9 cellular contexts compared by ENCODE assay signal in the genomic region with DNA sequence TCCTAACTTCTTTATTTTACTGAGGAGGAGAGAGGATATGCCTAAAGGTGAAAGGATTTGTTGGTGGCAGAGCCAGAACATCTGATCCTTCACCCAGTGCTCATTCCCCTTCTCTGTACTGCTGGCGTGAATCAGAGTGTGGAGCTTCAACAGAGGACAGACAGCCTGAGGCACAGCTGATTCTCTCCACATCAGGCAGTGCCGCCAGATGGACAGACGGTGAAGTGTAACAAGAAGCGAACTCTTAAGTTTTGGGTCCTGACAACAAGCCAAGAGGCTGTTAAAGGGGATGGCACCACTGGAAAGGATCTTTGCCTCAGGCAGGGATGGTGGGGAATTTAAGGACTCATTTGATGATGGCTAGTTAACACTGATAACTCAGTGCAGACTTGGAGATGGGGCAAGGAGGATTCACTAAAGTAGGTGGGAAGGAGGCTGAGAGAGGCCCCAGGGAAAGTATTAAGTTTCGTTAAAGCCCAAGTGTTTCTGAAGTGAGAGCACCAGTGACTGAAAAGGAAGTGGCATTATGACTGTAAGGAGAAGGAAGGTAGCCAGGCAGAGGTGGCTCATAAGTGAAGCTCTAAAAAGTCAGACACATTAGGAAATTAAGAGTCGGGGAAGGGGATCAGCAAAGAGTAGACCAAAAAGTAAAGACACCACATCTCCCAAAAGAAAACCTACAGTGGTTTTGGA.
DNase-seq lines count a peak whose midpoint lies in the region; ATAC-seq and TF ChIP-seq lines count a peak whose summit lies in the region.
"Had no signal": no experiment of that assay in that cellular context is flagged by ENCODE, and none has a peak within 500 bp of the region (broad histone marks: within the 10 kb centered on the region; RNA-seq: fewer than 3 reads in every experiment).

No MANE protein-coding gene starts in this region.

- intact Hi-C loops in esophagus squamous epithelium (cut with DNase I), result no loop called here

- H3K27ac ChIP-seq in SK-N-SH (ENCODE audit: low read depth in 2 of 2, low read length in 1 of 2) (peak overlapping the region; percentile 71 to 100), esophagus squamous epithelium (no peak overlapping the region), suprapubic skin (no peak overlapping the region)
- H3K27ac ChIP-seq: adrenal gland had no signal

- POLR2A ChIA-PET in SK-N-SH (lab: Yijun Ruan, JAX), result interaction anchor here (0.5 to 18.7 kb wide), 18 partner anchors 8 to 130 kb away, joined by 3 to 880 read pairs (median 5); a partner anchor contains a TSS

- H3K9me3 ChIP-seq in SK-N-SH (no peaks in the 10 kb centered on the region), esophagus squamous epithelium (no peaks in the 10 kb centered on the region), suprapubic skin (no peaks in the 10 kb centered on the region)
- H3K9me3 ChIP-seq: adrenal gland had no signal

- TF ChIP-seq CTCF in SK-N-SH (IDR thresholded peaks at IDR 0.05) (peak; percentile 77), esophagus squamous epithelium (IDR thresholded peaks at IDR 0.05) (peak in 2 of 6 experiments; percentile 10 to 20), suprapubic skin (IDR thresholded peaks at IDR 0.05) (no peak)

- H3F3A ChIP-seq in SK-N-SH (replicated peaks; ENCODE audit: insufficient read depth), result peaks cover 37% of the 10 kb centered on the region

- peak; percentile 97 for TF ChIP-seq RAD21 in SK-N-SH (IDR thresholded peaks at IDR 0.05; ENCODE audit: low read length)

- H3K36me3 ChIP-seq in SK-N-SH (replicated peaks in 1 of 2; ENCODE audit: control insufficient read depth in 1 of 2, insufficient read depth in 2 of 2, low read length in 1 of 2), result peaks cover 0 to 3% of the 10 kb centered on the region in 2 experiments
- peaks cover 0 to 22% (median 0%) of the 10 kb centered on the region in 3 donors for H3K36me3 ChIP-seq in esophagus squamous epithelium
- peaks cover 8% of the 10 kb centered on the region for H3K36me3 ChIP-seq in suprapubic skin
- H3K36me3 ChIP-seq: adrenal gland had no signal

- H3K4me3 ChIP-seq in SK-N-SH (ENCODE audit: low read depth in 2 of 2, low read length in 1 of 2), result no peak overlapping the region
- H3K4me3 ChIP-seq in esophagus squamous epithelium, result no peak overlapping the region
- no peak overlapping the region for H3K4me3 ChIP-seq in suprapubic skin
- H3K4me3 ChIP-seq: adrenal gland had no signal

- TF ChIP-seq POLR2A in esophagus squamous epithelium (IDR thresholded peaks at IDR 0.05), result no peak
- no peak for TF ChIP-seq POLR2A in suprapubic skin (IDR thresholded peaks at IDR 0.05)

- H3K27me3 ChIP-seq in SK-N-SH (ENCODE audit: insufficient read depth) (no peaks in the 10 kb centered on the region), esophagus squamous epithelium (no peaks in the 10 kb centered on the region), suprapubic skin (no peaks in the 10 kb centered on the region)
- H3K27me3 ChIP-seq: adrenal gland had no signal

- H3K4me2 ChIP-seq in SK-N-SH, result peak overlapping the region; percentile 38; the same call in 1 of the 2 replicates

- CTCF ChIA-PET in SK-N-SH (lab: Yijun Ruan, JAX), result interaction anchor here (0.7 to 29.3 kb wide), 16 partner anchors 9 to 169 kb away, joined by 3 to 637 read pairs (median 6); a partner anchor contains a TSS

- peak in 1 of 2 experiments; percentile 86; a peak in 2 of 4 replicates for TF ChIP-seq EP300 in SK-N-SH (IDR thresholded peaks at IDR 0.05; ENCODE audit: borderline replicate concordance in 1 of 2, low read depth in 1 of 2, low read length in 1 of 2)
- TF ChIP-seq EP300 in suprapubic skin (IDR thresholded peaks at IDR 0.05), result no peak

- H4K20me1 ChIP-seq in SK-N-SH (ENCODE audit: insufficient read depth), result no peaks in the 10 kb centered on the region

- no peaks in the 10 kb centered on the region for H3K9me2 ChIP-seq in SK-N-SH

- WGBS in SK-N-SH (ENCODE audit: low lambda C conversion rate), result 43% methylated on average over 6 of the region's 6 CpGs
- WGBS in esophagus squamous epithelium, 2 donors, result 52 to 70% methylated on average over 5 to 6 of the region's 6 CpGs
- 69% methylated on average over 6 of the region's 6 CpGs for WGBS in suprapubic skin

- H3K79me2 ChIP-seq in SK-N-SH (ENCODE audit: insufficient read depth), result no peaks in the 10 kb centered on the region

- H3K4me1 ChIP-seq in SK-N-SH (ENCODE audit: control insufficient read depth in 1 of 2, insufficient read depth in 2 of 2, low read depth in 1 of 2, low read length in 1 of 2), result peaks cover 41 to 92% of the 10 kb centered on the region in 2 experiments
- H3K4me1 ChIP-seq in esophagus squamous epithelium, result peaks cover 0 to 7% (median 0%) of the 10 kb centered on the region in 3 donors
- peaks cover 17% of the 10 kb centered on the region for H3K4me1 ChIP-seq in suprapubic skin

- DNase-seq in stimulated activated CD4-positive, alpha-beta T cell treated with anti-CD3 and anti-CD28 coated beads, Interleukin-1b, Interleukin-23, amount 100 ng/mL, for 48 hours, result peak; percentile 22
- no peak for DNase-seq in stimulated activated CD4-positive, alpha-beta T cell treated with anti-CD3 and anti-CD28 coated beads, Interleukin-4, amount 100 ng/mL, for 4 hours
- DNase-seq in SK-N-SH (peak; percentile 51), iris pigment epithelial cell (ENCODE audit: low read depth) (peak; percentile 84), esophagus squamous epithelium (lab: John Stamatoyannopoulos, UW) (no peak), suprapubic skin (ENCODE audit: low spot score in 2 of 2) (no peak)

- H3K9ac ChIP-seq in SK-N-SH, result peak overlapping the region; percentile 4; the same call in 1 of the 2 replicates

- no peak overlapping the region for H2AFZ ChIP-seq in SK-N-SH (ENCODE audit: low read depth)

- ATAC-seq in HG02763 (IDR thresholded peaks at IDR 0.05; ENCODE audit: unreplicated experiment), result peak; percentile 70
- ATAC-seq in HG03354 (IDR thresholded peaks at IDR 0.05; ENCODE audit: poor library complexity, severe bottlenecking, unreplicated experiment), result no peak

TF ChIP-seq in SK-N-SH, 30 proteins besides CTCF, POLR2A, EP300 and RAD21 (continues in another document):
- TF ChIP-seq, protein P1, sequence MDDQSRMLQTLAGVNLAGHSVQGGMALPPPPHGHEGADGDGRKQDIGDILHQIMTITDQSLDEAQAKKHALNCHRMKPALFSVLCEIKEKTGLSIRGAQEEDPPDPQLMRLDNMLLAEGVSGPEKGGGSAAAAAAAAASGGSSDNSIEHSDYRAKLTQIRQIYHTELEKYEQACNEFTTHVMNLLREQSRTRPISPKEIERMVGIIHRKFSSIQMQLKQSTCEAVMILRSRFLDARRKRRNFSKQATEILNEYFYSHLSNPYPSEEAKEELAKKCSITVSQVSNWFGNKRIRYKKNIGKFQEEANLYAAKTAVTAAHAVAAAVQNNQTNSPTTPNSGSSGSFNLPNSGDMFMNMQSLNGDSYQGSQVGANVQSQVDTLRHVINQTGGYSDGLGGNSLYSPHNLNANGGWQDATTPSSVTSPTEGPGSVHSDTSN (IDR thresholded peaks at IDR 0.05), result peak; percentile 37
- TF ChIP-seq, protein P2, sequence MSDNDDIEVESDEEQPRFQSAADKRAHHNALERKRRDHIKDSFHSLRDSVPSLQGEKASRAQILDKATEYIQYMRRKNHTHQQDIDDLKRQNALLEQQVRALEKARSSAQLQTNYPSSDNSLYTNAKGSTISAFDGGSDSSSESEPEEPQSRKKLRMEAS (IDR thresholded peaks at IDR 0.05; ENCODE audit: low read depth), result peak; percentile 43; the same call in 1 of the 2 replicates
- TF ChIP-seq TAF1 (IDR thresholded peaks at IDR 0.05; ENCODE audit: borderline replicate concordance, low read depth, low read length), result 0 out of 2 replicates have a peak, but pooled peaks have one; percentile 39
- no peak for TF ChIP-seq NFIC (IDR thresholded peaks at IDR 0.05; ENCODE audit: borderline replicate concordance)
- no peak for TF ChIP-seq ELF1 (IDR thresholded peaks at IDR 0.05)
- TF ChIP-seq CHD2 (IDR thresholded peaks at IDR 0.05; ENCODE audit: low read length, partially characterized antibody), result peak; percentile 32
- TF ChIP-seq NRF1 (IDR thresholded peaks at IDR 0.05; ENCODE audit: low read depth, low read length), result no peak
- TF ChIP-seq MXI1 (IDR thresholded peaks at IDR 0.05; ENCODE audit: low read depth, low read length), result peak; percentile 79
- peak; percentile 41; the same call in 1 of the 2 replicates for TF ChIP-seq RFX5 (IDR thresholded peaks at IDR 0.05; ENCODE audit: low read length)
- TF ChIP-seq JUND (IDR thresholded peaks at IDR 0.05), result no peak
- TF ChIP-seq, protein P3, sequence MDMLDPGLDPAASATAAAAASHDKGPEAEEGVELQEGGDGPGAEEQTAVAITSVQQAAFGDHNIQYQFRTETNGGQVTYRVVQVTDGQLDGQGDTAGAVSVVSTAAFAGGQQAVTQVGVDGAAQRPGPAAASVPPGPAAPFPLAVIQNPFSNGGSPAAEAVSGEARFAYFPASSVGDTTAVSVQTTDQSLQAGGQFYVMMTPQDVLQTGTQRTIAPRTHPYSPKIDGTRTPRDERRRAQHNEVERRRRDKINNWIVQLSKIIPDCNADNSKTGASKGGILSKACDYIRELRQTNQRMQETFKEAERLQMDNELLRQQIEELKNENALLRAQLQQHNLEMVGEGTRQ (IDR thresholded peaks at IDR 0.05; ENCODE audit: borderline replicate concordance, low read depth, low read length), result no peak
- TF ChIP-seq SMC3 (IDR thresholded peaks at IDR 0.05; ENCODE audit: low read depth, low read length), result peak; percentile 95
- TF ChIP-seq FOSL2 (IDR thresholded peaks at IDR 0.05; ENCODE audit: borderline replicate concordance, low read depth), result no peak
- no peak for TF ChIP-seq YY1 (IDR thresholded peaks at IDR 0.05; ENCODE audit: low read depth)
- TF ChIP-seq FOXM1 (IDR thresholded peaks at IDR 0.05; ENCODE audit: low read depth), result no peak
- TF ChIP-seq GABPA (IDR thresholded peaks at IDR 0.05; ENCODE audit: low read depth), result no peak
- TF ChIP-seq, protein P4, sequence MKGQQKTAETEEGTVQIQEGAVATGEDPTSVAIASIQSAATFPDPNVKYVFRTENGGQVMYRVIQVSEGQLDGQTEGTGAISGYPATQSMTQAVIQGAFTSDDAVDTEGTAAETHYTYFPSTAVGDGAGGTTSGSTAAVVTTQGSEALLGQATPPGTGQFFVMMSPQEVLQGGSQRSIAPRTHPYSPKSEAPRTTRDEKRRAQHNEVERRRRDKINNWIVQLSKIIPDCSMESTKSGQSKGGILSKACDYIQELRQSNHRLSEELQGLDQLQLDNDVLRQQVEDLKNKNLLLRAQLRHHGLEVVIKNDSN (IDR thresholded peaks at IDR 0.05; ENCODE audit: borderline replicate concordance, low read depth), result no peak
- peak; percentile 65; the same call in 1 of the 2 replicates for TF ChIP-seq TCF12 (IDR thresholded peaks at IDR 0.05)

Comparison
In these comparisons a context has a peak if more than half of its experiments do, and no peak if none do; other contexts are left out.
1. DNase-seq: peak in stimulated activated CD4-positive, alpha-beta T cell treated with anti-CD3 and anti-CD28 coated beads, Interleukin-1b, Interleukin-23, amount 100 ng/mL, for 48 hours (single experiment), SK-N-SH (single experiment) and iris pigment epithelial cell (single experiment); none in stimulated activated CD4-positive, alpha-beta T cell treated with anti-CD3 and anti-CD28 coated beads, Interleukin-4, amount 100 ng/mL, for 4 hours (0 of 2), esophagus squamous epithelium (single experiment) and suprapubic skin (0 of 2).
2. H3K27ac ChIP-seq: peak in SK-N-SH (2 of 2); none in esophagus squamous epithelium (0 of 4) and suprapubic skin (single experiment).